Comparison of ENCODE assay signal across 1 cellular context in the genomic region with DNA sequence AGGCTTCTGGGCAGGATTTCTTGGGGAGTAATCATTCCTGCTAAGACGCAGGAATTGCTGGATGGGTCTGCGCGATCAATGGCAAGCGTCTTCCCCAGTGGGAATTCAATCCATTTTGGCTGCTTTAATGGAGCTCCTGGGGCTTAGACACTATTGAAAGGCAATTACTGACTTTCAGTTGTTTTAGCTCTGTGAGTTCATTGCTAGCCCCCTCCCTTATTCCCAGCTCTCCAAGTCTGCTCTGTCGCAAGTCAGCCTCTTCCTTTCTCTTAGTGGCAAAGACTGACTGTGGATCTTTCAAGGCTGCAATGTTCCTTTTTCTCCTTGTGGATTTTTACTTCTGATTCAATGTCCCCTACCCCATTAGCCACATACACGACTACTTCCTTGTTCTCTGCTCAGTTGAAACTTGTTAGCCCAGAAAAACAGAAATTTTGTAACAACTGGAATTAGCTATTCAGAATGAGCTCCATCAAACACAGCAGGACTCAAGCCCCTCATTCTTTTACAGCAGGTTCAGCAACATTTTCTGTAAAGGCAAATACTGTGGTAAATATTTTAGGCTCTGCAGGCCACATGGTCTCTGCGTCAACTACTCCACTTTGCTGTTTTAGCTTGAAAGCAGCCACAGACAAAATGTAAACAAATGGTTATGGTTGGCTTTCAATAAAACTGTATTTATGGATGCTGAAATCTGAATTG.
TF ChIP-seq lines count a peak whose summit lies in the region.

No MANE protein-coding gene starts in this region.

TF ChIP-seq in GM23338, 12 proteins besides CTCF, POLR2A, EP300 and RAD21 (continued from another document):
- TF ChIP-seq, protein P1, sequence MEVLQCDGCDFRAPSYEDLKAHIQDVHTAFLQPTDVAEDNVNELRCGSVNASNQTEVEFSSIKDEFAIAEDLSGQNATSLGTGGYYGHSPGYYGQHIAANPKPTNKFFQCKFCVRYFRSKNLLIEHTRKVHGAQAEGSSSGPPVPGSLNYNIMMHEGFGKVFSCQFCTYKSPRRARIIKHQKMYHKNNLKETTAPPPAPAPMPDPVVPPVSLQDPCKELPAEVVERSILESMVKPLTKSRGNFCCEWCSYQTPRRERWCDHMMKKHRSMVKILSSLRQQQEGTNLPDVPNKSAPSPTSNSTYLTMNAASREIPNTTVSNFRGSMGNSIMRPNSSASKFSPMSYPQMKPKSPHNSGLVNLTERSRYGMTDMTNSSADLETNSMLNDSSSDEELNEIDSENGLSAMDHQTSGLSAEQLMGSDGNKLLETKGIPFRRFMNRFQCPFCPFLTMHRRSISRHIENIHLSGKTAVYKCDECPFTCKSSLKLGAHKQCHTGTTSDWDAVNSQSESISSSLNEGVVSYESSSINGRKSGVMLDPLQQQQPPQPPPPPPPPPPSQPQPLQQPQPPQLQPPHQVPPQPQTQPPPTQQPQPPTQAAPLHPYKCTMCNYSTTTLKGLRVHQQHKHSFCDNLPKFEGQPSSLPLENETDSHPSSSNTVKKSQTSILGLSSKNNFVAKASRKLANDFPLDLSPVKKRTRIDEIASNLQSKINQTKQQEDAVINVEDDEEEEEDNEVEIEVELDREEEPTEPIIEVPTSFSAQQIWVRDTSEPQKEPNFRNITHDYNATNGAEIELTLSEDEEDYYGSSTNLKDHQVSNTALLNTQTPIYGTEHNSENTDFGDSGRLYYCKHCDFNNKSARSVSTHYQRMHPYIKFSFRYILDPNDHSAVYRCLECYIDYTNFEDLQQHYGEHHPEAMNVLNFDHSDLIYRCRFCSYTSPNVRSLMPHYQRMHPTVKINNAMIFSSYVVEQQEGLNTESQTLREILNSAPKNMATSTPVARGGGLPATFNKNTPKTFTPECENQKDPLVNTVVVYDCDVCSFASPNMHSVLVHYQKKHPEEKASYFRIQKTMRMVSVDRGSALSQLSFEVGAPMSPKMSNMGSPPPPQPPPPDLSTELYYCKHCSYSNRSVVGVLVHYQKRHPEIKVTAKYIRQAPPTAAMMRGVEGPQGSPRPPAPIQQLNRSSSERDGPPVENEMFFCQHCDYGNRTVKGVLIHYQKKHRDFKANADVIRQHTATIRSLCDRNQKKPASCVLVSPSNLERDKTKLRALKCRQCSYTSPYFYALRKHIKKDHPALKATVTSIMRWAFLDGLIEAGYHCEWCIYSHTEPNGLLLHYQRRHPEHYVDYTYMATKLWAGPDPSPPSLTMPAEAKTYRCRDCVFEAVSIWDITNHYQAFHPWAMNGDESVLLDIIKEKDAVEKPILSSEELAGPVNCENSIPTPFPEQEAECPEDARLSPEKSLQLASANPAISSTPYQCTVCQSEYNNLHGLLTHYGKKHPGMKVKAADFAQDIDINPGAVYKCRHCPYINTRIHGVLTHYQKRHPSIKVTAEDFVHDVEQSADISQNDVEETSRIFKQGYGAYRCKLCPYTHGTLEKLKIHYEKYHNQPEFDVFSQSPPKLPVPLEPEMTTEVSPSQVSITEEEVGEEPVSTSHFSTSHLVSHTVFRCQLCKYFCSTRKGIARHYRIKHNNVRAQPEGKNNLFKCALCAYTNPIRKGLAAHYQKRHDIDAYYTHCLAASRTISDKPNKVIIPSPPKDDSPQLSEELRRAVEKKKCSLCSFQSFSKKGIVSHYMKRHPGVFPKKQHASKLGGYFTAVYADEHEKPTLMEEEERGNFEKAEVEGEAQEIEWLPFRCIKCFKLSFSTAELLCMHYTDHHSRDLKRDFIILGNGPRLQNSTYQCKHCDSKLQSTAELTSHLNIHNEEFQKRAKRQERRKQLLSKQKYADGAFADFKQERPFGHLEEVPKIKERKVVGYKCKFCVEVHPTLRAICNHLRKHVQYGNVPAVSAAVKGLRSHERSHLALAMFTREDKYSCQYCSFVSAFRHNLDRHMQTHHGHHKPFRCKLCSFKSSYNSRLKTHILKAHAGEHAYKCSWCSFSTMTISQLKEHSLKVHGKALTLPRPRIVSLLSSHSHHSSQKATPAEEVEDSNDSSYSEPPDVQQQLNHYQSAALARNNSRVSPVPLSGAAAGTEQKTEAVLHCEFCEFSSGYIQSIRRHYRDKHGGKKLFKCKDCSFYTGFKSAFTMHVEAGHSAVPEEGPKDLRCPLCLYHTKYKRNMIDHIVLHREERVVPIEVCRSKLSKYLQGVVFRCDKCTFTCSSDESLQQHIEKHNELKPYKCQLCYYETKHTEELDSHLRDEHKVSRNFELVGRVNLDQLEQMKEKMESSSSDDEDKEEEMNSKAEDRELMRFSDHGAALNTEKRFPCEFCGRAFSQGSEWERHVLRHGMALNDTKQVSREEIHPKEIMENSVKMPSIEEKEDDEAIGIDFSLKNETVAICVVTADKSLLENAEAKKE (CRISPR knock-in tag; IDR thresholded peaks at IDR 0.05), result no peak
- TF ChIP-seq POLR2AphosphoS5 (IDR thresholded peaks at IDR 0.05; ENCODE audit: low read depth) (no peak), CREB1 (CRISPR knock-in tag; IDR thresholded peaks at IDR 0.05; ENCODE audit: low read depth) (no peak), STAT1 (IDR thresholded peaks at IDR 0.05; ENCODE audit: unreplicated experiment) (no peak), ZNF114 (CRISPR knock-in tag; IDR thresholded peaks at IDR 0.05) (no peak)
- TF ChIP-seq, protein P2, sequence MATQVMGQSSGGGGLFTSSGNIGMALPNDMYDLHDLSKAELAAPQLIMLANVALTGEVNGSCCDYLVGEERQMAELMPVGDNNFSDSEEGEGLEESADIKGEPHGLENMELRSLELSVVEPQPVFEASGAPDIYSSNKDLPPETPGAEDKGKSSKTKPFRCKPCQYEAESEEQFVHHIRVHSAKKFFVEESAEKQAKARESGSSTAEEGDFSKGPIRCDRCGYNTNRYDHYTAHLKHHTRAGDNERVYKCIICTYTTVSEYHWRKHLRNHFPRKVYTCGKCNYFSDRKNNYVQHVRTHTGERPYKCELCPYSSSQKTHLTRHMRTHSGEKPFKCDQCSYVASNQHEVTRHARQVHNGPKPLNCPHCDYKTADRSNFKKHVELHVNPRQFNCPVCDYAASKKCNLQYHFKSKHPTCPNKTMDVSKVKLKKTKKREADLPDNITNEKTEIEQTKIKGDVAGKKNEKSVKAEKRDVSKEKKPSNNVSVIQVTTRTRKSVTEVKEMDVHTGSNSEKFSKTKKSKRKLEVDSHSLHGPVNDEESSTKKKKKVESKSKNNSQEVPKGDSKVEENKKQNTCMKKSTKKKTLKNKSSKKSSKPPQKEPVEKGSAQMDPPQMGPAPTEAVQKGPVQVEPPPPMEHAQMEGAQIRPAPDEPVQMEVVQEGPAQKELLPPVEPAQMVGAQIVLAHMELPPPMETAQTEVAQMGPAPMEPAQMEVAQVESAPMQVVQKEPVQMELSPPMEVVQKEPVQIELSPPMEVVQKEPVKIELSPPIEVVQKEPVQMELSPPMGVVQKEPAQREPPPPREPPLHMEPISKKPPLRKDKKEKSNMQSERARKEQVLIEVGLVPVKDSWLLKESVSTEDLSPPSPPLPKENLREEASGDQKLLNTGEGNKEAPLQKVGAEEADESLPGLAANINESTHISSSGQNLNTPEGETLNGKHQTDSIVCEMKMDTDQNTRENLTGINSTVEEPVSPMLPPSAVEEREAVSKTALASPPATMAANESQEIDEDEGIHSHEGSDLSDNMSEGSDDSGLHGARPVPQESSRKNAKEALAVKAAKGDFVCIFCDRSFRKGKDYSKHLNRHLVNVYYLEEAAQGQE (IDR thresholded peaks at IDR 0.05; ENCODE audit: unreplicated experiment), result no peak
- TF ChIP-seq, protein P3, sequence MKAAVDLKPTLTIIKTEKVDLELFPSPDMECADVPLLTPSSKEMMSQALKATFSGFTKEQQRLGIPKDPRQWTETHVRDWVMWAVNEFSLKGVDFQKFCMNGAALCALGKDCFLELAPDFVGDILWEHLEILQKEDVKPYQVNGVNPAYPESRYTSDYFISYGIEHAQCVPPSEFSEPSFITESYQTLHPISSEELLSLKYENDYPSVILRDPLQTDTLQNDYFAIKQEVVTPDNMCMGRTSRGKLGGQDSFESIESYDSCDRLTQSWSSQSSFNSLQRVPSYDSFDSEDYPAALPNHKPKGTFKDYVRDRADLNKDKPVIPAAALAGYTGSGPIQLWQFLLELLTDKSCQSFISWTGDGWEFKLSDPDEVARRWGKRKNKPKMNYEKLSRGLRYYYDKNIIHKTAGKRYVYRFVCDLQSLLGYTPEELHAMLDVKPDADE (IDR thresholded peaks at IDR 0.05), result no peak
